In genomic region chr2:197304556-197305011, GRCh38 we compare ENCODE assay signal across 9 cellular contexts. TPM values are rescaled to one million over a fixed set of nuclear protein-coding genes. Genes with fewer than 3 reads are reported as not detected.
DNase-seq lines count a peak whose midpoint lies in the region; ATAC-seq and TF ChIP-seq lines count a peak whose summit lies in the region.
"Had no signal": no experiment of that assay in that cellular context is flagged by ENCODE, and none has a peak within 500 bp of the region (broad histone marks: within the 10 kb centered on the region; RNA-seq: fewer than 3 reads in every experiment).

No MANE protein-coding gene starts in this region.

- ATAC-seq in activated CD8-positive, alpha-beta memory T cell treated with anti-CD3 and anti-CD28 coated beads, Interleukin-2, amount 10 ng/mL, durations not matched to agents 7 days and 5 days = peak; percentile 34
- ATAC-seq in HG02981 (IDR thresholded peaks at IDR 0.05; ENCODE audit: unreplicated experiment) = peak; percentile 42
- peak; percentile 72 for ATAC-seq in stimulated activated naive CD8-positive, alpha-beta T cell treated with anti-CD3 and anti-CD28 coated beads, Interleukin-15, amount 100 ng/mL, for 72 hours

- H3K4me1 Mint-ChIP-seq in activated CD8-positive, alpha-beta memory T cell treated with anti-CD3 and anti-CD28 coated beads, Interleukin-2, amount 10 ng/mL, durations not matched to agents 7 days and 5 days = peaks cover 81% of the 10 kb centered on the region
- peaks cover 83% of the 10 kb centered on the region for H3K4me1 Mint-ChIP-seq in activated CD4-positive, alpha-beta memory T cell treated with anti-CD3 and anti-CD28 coated beads for 36 hours (ENCODE audit: low read depth)
- H3K4me1 Mint-ChIP-seq in stimulated activated naive CD8-positive, alpha-beta T cell treated with anti-CD3 and anti-CD28 coated beads, Interleukin-15, amount 100 ng/mL, for 72 hours = peaks cover 79% of the 10 kb centered on the region
- H3K4me1 Mint-ChIP-seq in progenitor cell of endocrine pancreas (ENCODE audit: low read depth) = peaks cover 2% of the 10 kb centered on the region

- TF ChIP-seq CTCF in progenitor cell of endocrine pancreas (IDR thresholded peaks at IDR 0.05; ENCODE audit: unreplicated experiment) = no peak

- DNase-seq in activated CD8-positive, alpha-beta memory T cell treated with anti-CD3 and anti-CD28 coated beads, Interleukin-2, amount 10 ng/mL, durations not matched to agents 7 days and 5 days = peak; percentile 70
- no peak for DNase-seq in activated CD8-positive, alpha-beta memory T cell treated with anti-CD3 and anti-CD28 coated beads, Interleukin-2, amount 50 U/mL, for 48 hours
- DNase-seq in activated CD4-positive, alpha-beta memory T cell treated with anti-CD3 and anti-CD28 coated beads for 36 hours = peak; percentile 62
- DNase-seq in stimulated activated naive CD8-positive, alpha-beta T cell treated with anti-CD3 and anti-CD28 coated beads, Interleukin-15, amount 100 ng/mL, for 72 hours = peak in 1 of 2 donors; percentile 61
- no peak for DNase-seq in DMS153 (lab: John Stamatoyannopoulos, UW)
- DNase-seq in progenitor cell of endocrine pancreas (ENCODE audit: low spot score, unreplicated experiment) = no peak
- no peak for DNase-seq in activated CD8-positive, alpha-beta memory T cell treated with anti-CD3 and anti-CD28 coated beads, Interleukin-2, amount 50 U/mL, for 4 hours
- DNase-seq: Right ventricle myocardium superior had no signal

- CTCF ChIA-PET in activated CD8-positive, alpha-beta memory T cell treated with anti-CD3 and anti-CD28 coated beads, Interleukin-2, amount 10 ng/mL, durations not matched to agents 7 days and 5 days (lab: Charles Lee) = interaction anchor here (0.8 to 4.5 kb wide), 9 partner anchors 10 to 191 kb away, joined by 3 to 23 read pairs (median 5); no protein-coding TSS in a partner anchor
- CTCF ChIA-PET in activated CD4-positive, alpha-beta memory T cell treated with anti-CD3 and anti-CD28 coated beads for 36 hours (lab: Charles Lee) = interaction anchor here (0.8 to 1.7 kb wide), 6 partner anchors 17 to 191 kb away, joined by 3 to 6 read pairs (median 4); no protein-coding TSS in a partner anchor

- H3K4me3 Mint-ChIP-seq in activated CD8-positive, alpha-beta memory T cell treated with anti-CD3 and anti-CD28 coated beads, Interleukin-2, amount 10 ng/mL, durations not matched to agents 7 days and 5 days = peak overlapping the region; percentile 94
- peak overlapping the region; percentile 95 for H3K4me3 Mint-ChIP-seq in activated CD4-positive, alpha-beta memory T cell treated with anti-CD3 and anti-CD28 coated beads for 36 hours
- peak overlapping the region; percentile 80 to 82 for H3K4me3 Mint-ChIP-seq in stimulated activated naive CD8-positive, alpha-beta T cell treated with anti-CD3 and anti-CD28 coated beads, Interleukin-15, amount 100 ng/mL, for 72 hours
- H3K4me3 Mint-ChIP-seq in progenitor cell of endocrine pancreas (ENCODE audit: low read depth) = no peak overlapping the region

- peak overlapping the region; percentile 93 for H3K27ac Mint-ChIP-seq in activated CD8-positive, alpha-beta memory T cell treated with anti-CD3 and anti-CD28 coated beads, Interleukin-2, amount 10 ng/mL, durations not matched to agents 7 days and 5 days
- peak overlapping the region; percentile 99 for H3K27ac Mint-ChIP-seq in activated CD4-positive, alpha-beta memory T cell treated with anti-CD3 and anti-CD28 coated beads for 36 hours
- H3K27ac Mint-ChIP-seq in stimulated activated naive CD8-positive, alpha-beta T cell treated with anti-CD3 and anti-CD28 coated beads, Interleukin-15, amount 100 ng/mL, for 72 hours = peak overlapping the region; percentile 89 to 93
- no peak overlapping the region for H3K27ac Mint-ChIP-seq in progenitor cell of endocrine pancreas

- no peaks in the 10 kb centered on the region for H3K9me3 Mint-ChIP-seq in activated CD8-positive, alpha-beta memory T cell treated with anti-CD3 and anti-CD28 coated beads, Interleukin-2, amount 10 ng/mL, durations not matched to agents 7 days and 5 days (ENCODE audit: low read depth)
- H3K9me3 Mint-ChIP-seq in activated CD4-positive, alpha-beta memory T cell treated with anti-CD3 and anti-CD28 coated beads for 36 hours = no peaks in the 10 kb centered on the region
- no peaks in the 10 kb centered on the region for H3K9me3 Mint-ChIP-seq in stimulated activated naive CD8-positive, alpha-beta T cell treated with anti-CD3 and anti-CD28 coated beads, Interleukin-15, amount 100 ng/mL, for 72 hours
- H3K9me3 Mint-ChIP-seq in progenitor cell of endocrine pancreas (ENCODE audit: low read depth) = no peaks in the 10 kb centered on the region

- POLR2A ChIA-PET in activated CD4-positive, alpha-beta memory T cell treated with anti-CD3 and anti-CD28 coated beads for 36 hours (lab: Charles Lee) = interaction anchor here (0.6 to 8.6 kb wide), 14 partner anchors 9 to 195 kb away, joined by 3 to 101 read pairs (median 4); partner anchors contain the start of gene HSPE1

- no peaks in the 10 kb centered on the region for H3K27me3 Mint-ChIP-seq in activated CD8-positive, alpha-beta memory T cell treated with anti-CD3 and anti-CD28 coated beads, Interleukin-2, amount 10 ng/mL, durations not matched to agents 7 days and 5 days
- H3K27me3 Mint-ChIP-seq in activated CD4-positive, alpha-beta memory T cell treated with anti-CD3 and anti-CD28 coated beads for 36 hours = no peaks in the 10 kb centered on the region
- no peaks in the 10 kb centered on the region for H3K27me3 Mint-ChIP-seq in stimulated activated naive CD8-positive, alpha-beta T cell treated with anti-CD3 and anti-CD28 coated beads, Interleukin-15, amount 100 ng/mL, for 72 hours
- peaks cover 16% of the 10 kb centered on the region for H3K27me3 Mint-ChIP-seq in progenitor cell of endocrine pancreas

- peaks cover 60% of the 10 kb centered on the region for H3K36me3 Mint-ChIP-seq in activated CD8-positive, alpha-beta memory T cell treated with anti-CD3 and anti-CD28 coated beads, Interleukin-2, amount 10 ng/mL, durations not matched to agents 7 days and 5 days
- H3K36me3 Mint-ChIP-seq in activated CD4-positive, alpha-beta memory T cell treated with anti-CD3 and anti-CD28 coated beads for 36 hours = peaks cover 31% of the 10 kb centered on the region
- H3K36me3 Mint-ChIP-seq in progenitor cell of endocrine pancreas (ENCODE audit: insufficient read depth) = no peaks in the 10 kb centered on the region

- intact Hi-C loops in activated CD4-positive, alpha-beta memory T cell treated with anti-CD3 and anti-CD28 coated beads for 36 hours (cut with micrococcal nuclease) = loop anchor here (1.0 to 10.0 kb wide), 11 partner anchors 10 to 1770 kb away; partner anchors contain the start of gene PGAP1

RNA-seq across cellular contexts. Expression of gene ANKRD44, which starts 6.0 kb away (rescaled TPM):
- total RNA-seq in activated CD8-positive, alpha-beta memory T cell treated with anti-CD3 and anti-CD28 coated beads, Interleukin-2, amount 10 ng/mL, durations not matched to agents 7 days and 5 days = 100 to 1,000 TPM; 210 to 249 TPM
- total RNA-seq in activated CD4-positive, alpha-beta memory T cell treated with anti-CD3 and anti-CD28 coated beads for 36 hours = 100 to 1,000 TPM; 123 to 125 TPM
- total RNA-seq in progenitor cell of endocrine pancreas = 4.0 and 6.0 TPM in 2 replicates

Comparison
In these comparisons a context has a peak if more than half of its experiments do, and no peak if none do; other contexts are left out.
1. DNase-seq: peak in activated CD8-positive, alpha-beta memory T cell treated with anti-CD3 and anti-CD28 coated beads, Interleukin-2, amount 10 ng/mL, durations not matched to agents 7 days and 5 days (single experiment) and activated CD4-positive, alpha-beta memory T cell treated with anti-CD3 and anti-CD28 coated beads for 36 hours (single experiment); none in activated CD8-positive, alpha-beta memory T cell treated with anti-CD3 and anti-CD28 coated beads, Interleukin-2, amount 50 U/mL, for 48 hours (single experiment), DMS153 (single experiment), progenitor cell of endocrine pancreas (single experiment) and activated CD8-positive, alpha-beta memory T cell treated with anti-CD3 and anti-CD28 coated beads, Interleukin-2, amount 50 U/mL, for 4 hours (single experiment).
2. RNA of gene ANKRD44, which starts 6.0 kb away (total RNA-seq): 210 to 249 TPM in activated CD8-positive, alpha-beta memory T cell treated with anti-CD3 and anti-CD28 coated beads, Interleukin-2, amount 10 ng/mL, durations not matched to agents 7 days and 5 days and 123 to 125 TPM in activated CD4-positive, alpha-beta memory T cell treated with anti-CD3 and anti-CD28 coated beads for 36 hours; 4.0 to 6.0 TPM in progenitor cell of endocrine pancreas; every median in the first group is over 10 times any median in the second.
3. Peak in every context shown above with its lines, with median percentiles within 50 percentile points of each other: ATAC-seq.